ENCODE assay signal across 9 cellular contexts in genomic region chr10:89303161-89303560, GRCh38. TPM values are rescaled to one million over a fixed set of nuclear protein-coding genes. Genes with fewer than 3 reads are reported as not detected.
DNase-seq lines count a peak whose midpoint lies in the region; ATAC-seq and TF ChIP-seq lines count a peak whose summit lies in the region.
"Had no signal": no experiment of that assay in that cellular context is flagged by ENCODE, and none has a peak within 500 bp of the region (broad histone marks: within the 10 kb centered on the region; RNA-seq: fewer than 3 reads in every experiment).

No MANE protein-coding gene starts in this region.

- H3K4me3 ChIP-seq in right atrium auricular region (peak overlapping the region; percentile 36 to 49), mucosa of rectum (ENCODE audit: low read length in 2 of 2) (peak overlapping the region; percentile 87 to 96), upper lobe of right lung (peak overlapping the region; percentile 67)

- H3K9me3 ChIP-seq in right atrium auricular region: no peaks in the 10 kb centered on the region
- H3K9me3 ChIP-seq in mucosa of rectum (ENCODE audit: control insufficient read depth in 2 of 2, low read length in 2 of 2): no peaks in the 10 kb centered on the region
- no peaks in the 10 kb centered on the region for H3K9me3 ChIP-seq in upper lobe of right lung

- H3K4me1 Mint-ChIP-seq in brain: peaks cover 48% of the 10 kb centered on the region

- peaks cover 29% of the 10 kb centered on the region for H3K36me3 Mint-ChIP-seq in brain

- H3K9me3 Mint-ChIP-seq in brain: peaks cover 9 to 17% (median 15%) of the 10 kb centered on the region in 5 experiments

- H3K9ac ChIP-seq in mucosa of rectum (ENCODE audit: low read depth in 1 of 2, low read length in 2 of 2): no peak overlapping the region

- H3K27me3 ChIP-seq in right atrium auricular region (no peaks in the 10 kb centered on the region), mucosa of rectum (ENCODE audit: control insufficient read depth in 2 of 2, insufficient read depth in 2 of 2, low read length in 2 of 2) (no peaks in the 10 kb centered on the region), upper lobe of right lung (no peaks in the 10 kb centered on the region)

- H3K4me1 ChIP-seq in right atrium auricular region (peaks cover 0 to 27% of the 10 kb centered on the region in 2 donors), mucosa of rectum (ENCODE audit: control insufficient read depth in 2 of 2, insufficient read depth in 2 of 2, low read length in 2 of 2) (peaks cover 10 to 18% of the 10 kb centered on the region in 2 donors), upper lobe of right lung (peaks cover 27% of the 10 kb centered on the region)

- H3K27ac Mint-ChIP-seq in brain: peak overlapping the region in 3 of 5 experiments; percentile 96 to 99 (median 99)

- H3K27ac ChIP-seq in right atrium auricular region: peak overlapping the region; percentile 78 to 89
- H3K27ac ChIP-seq in mucosa of rectum (ENCODE audit: low read depth in 2 of 2, low read length in 2 of 2): peak overlapping the region in 1 of 2 donors; percentile 87
- peak overlapping the region; percentile 96 for H3K27ac ChIP-seq in upper lobe of right lung

- TF ChIP-seq CTCF in right atrium auricular region (IDR thresholded peaks at IDR 0.05) (no peak), brain (conservative IDR thresholded peaks at IDR 0.05) (no peak), upper lobe of right lung (IDR thresholded peaks at IDR 0.05) (no peak), GM20000 (IDR thresholded peaks at IDR 0.05; ENCODE audit: extremely low read depth, missing control alignments) (no peak)

- H3K36me3 ChIP-seq in right atrium auricular region: peaks cover 16% of the 10 kb centered on the region
- H3K36me3 ChIP-seq in mucosa of rectum (ENCODE audit: control insufficient read depth in 2 of 2, insufficient read depth in 2 of 2, low read length in 2 of 2): peaks cover 6 to 7% of the 10 kb centered on the region in 2 donors
- peaks cover 18% of the 10 kb centered on the region for H3K36me3 ChIP-seq in upper lobe of right lung

- H3K4me3 Mint-ChIP-seq in brain: peak overlapping the region in 3 of 5 experiments; percentile 76 to 90 (median 88)

- intact Hi-C loops in left cardiac atrium (cut with DNase I): no loop called here
- intact Hi-C loops in upper lobe of right lung (cut with DNase I): no loop called here

- DNase-seq in right atrium auricular region (ENCODE audit: low spot score) (no peak), left cardiac atrium (no peak), upper lobe of right lung (no peak), GM20000 (ENCODE audit: low spot score) (no peak)
- DNase-seq: NCI-H345 had no signal

- H3K27me3 Mint-ChIP-seq in brain: no peaks in the 10 kb centered on the region

- ATAC-seq in left cardiac atrium (no peak), upper lobe of right lung (no peak), GM18517 (IDR thresholded peaks at IDR 0.05; ENCODE audit: unreplicated experiment) (no peak), GM21381 (IDR thresholded peaks at IDR 0.05; ENCODE audit: unreplicated experiment) (no peak)

RNA-seq across cellular contexts. Expression of gene IFIT2, which starts 1.3 kb away (rescaled TPM):
- total RNA-seq in right atrium auricular region (1 to 10 TPM; 2.6 TPM), left cardiac atrium (1 to 10 TPM; 3.5 to 4.6 TPM), upper lobe of right lung (47.2 TPM)
- polyA plus RNA-seq in brain (ENCODE audit: insufficient read depth, low read depth, low replicate concordance): 5.4 TPM

RNA-seq across cellular contexts. Expression of gene IFIT3, which starts 24.6 kb away (rescaled TPM):
- 1 to 10 TPM; 6.3 to 6.5 TPM for total RNA-seq in right atrium auricular region
- 10 to 100 TPM in 1 of 2 donors, 1 to 10 TPM in 1; 8.6 to 19.9 TPM for total RNA-seq in left cardiac atrium
- polyA plus RNA-seq in brain (ENCODE audit: insufficient read depth, low read depth, low replicate concordance): 6.2 TPM
- 78.0 TPM for total RNA-seq in upper lobe of right lung

RNA-seq across cellular contexts. Expression of gene LIPA, which starts 51.6 kb away (rescaled TPM):
- total RNA-seq in right atrium auricular region (10 to 100 TPM; 17.6 to 25.7 TPM), left cardiac atrium (10 to 100 TPM; 35.8 to 45.7 TPM), upper lobe of right lung (194 TPM)
- polyA plus RNA-seq in brain (ENCODE audit: insufficient read depth, low read depth, low replicate concordance): 73.1 TPM
